Comparison of ENCODE assay signal across 14 cellular contexts in the genomic region with DNA sequence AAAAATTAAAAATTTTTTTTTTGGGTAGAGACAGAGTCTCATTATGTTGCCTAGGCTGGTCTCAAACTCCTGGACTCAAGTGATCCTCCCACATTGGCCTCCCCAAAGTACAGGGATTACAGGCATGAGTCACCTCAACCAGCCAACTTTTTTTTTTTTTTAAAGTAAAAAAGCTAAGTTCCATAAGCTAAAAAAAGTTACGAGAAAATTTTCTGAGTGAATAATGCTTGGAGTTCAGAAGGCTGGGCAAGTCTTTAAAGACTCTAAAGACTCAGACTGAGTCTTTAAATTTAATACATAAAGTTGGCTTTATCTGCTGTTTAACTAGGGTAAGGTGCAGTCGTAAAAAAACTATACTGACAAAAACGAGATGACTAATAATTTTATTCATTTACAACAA. TPM values are rescaled to one million over a fixed set of nuclear protein-coding genes. Genes with fewer than 3 reads are reported as not detected.
DNase-seq lines count a peak whose midpoint lies in the region; ATAC-seq and TF ChIP-seq lines count a peak whose summit lies in the region.
"Had no signal": no experiment of that assay in that cellular context is flagged by ENCODE, and none has a peak within 500 bp of the region (broad histone marks: within the 10 kb centered on the region; RNA-seq: fewer than 3 reads in every experiment).

No MANE protein-coding gene starts in this region.

- H3K4me3 Mint-ChIP-seq in immature natural killer cell = peak overlapping the region in 2 of 5 donors; percentile 47 to 62

- no peaks in the 10 kb centered on the region for H3K9me3 ChIP-seq in esophagus muscularis mucosa

- intact Hi-C loops in esophagus muscularis mucosa (cut with DNase I) = loop anchor here (5.0 kb wide), 1 partner anchor 147 kb away; no protein-coding TSS in a partner anchor

- peak overlapping the region; percentile 16 to 100 (median 68) for H3K27ac ChIP-seq in esophagus muscularis mucosa (replicated peaks in 1 of 4)

- peaks cover 70 to 75% of the 10 kb centered on the region in 2 donors for H3K4me1 Mint-ChIP-seq in immature natural killer cell

- peaks cover 4 to 14% (median 5%) of the 10 kb centered on the region in 3 donors for H3K36me3 Mint-ChIP-seq in immature natural killer cell

- TF ChIP-seq EP300 in esophagus muscularis mucosa (IDR thresholded peaks at IDR 0.05) = no peak

- H3K4me3 ChIP-seq in esophagus muscularis mucosa = no peak overlapping the region

- H3K36me3 ChIP-seq in esophagus muscularis mucosa = peaks cover 12 to 48% (median 29%) of the 10 kb centered on the region in 4 donors

- WGBS in esophagus muscularis mucosa = 30% methylated on average over 3 of the region's 3 CpGs

- H3K27me3 ChIP-seq in esophagus muscularis mucosa = no peaks in the 10 kb centered on the region

- H3K9me3 Mint-ChIP-seq in immature natural killer cell = no peaks in the 10 kb centered on the region
- H3K9me3 Mint-ChIP-seq: T-helper 2 cell treated with Interferon-gamma antibody and Interleukin-4, amounts not matched to agents 5 μg/mL and 100 μg/mL, for 36 hours had no signal

- peaks cover 67 to 89% (median 88%) of the 10 kb centered on the region in 4 donors for H3K4me1 ChIP-seq in esophagus muscularis mucosa

- peak overlapping the region in 2 of 6 donors; percentile 45 to 99 for H3K27ac Mint-ChIP-seq in immature natural killer cell
- H3K27ac Mint-ChIP-seq: T-helper 2 cell treated with Interferon-gamma antibody and Interleukin-4, amounts not matched to agents 5 μg/mL and 100 μg/mL, for 36 hours had no signal

- peaks cover 0 to 15% (median 12%) of the 10 kb centered on the region in 3 donors for H3K27me3 Mint-ChIP-seq in immature natural killer cell (ENCODE audit: low read depth in 3 of 3)

- no peak for ATAC-seq in HG02884 (IDR thresholded peaks at IDR 0.05; ENCODE audit: unreplicated experiment)
- ATAC-seq in GM18907 (IDR thresholded peaks at IDR 0.05; ENCODE audit: unreplicated experiment) = no peak

- no peak for TF ChIP-seq POLR2A in esophagus muscularis mucosa (IDR thresholded peaks at IDR 0.05; ENCODE audit: low read depth)

- peak; percentile 35 for DNase-seq in stimulated activated CD4-positive, alpha-beta T cell treated with anti-CD3 and anti-CD28 coated beads, Interleukin-4, amount 100 ng/mL, for 24 hours
- no peak for DNase-seq in stimulated activated CD4-positive, alpha-beta T cell treated with anti-CD3 and anti-CD28 coated beads, Interleukin-1b, Interleukin-23, amount 100 ng/mL, for 48 hours
- DNase-seq in RKO (ENCODE audit: low spot score) (peak; percentile 33), esophagus muscularis mucosa (ENCODE audit: extremely low spot score) (no peak), immature natural killer cell (no peak), epidermal melanocyte (ENCODE audit: insufficient read length, low spot score) (no peak)
- DNase-seq: activated gamma-delta T cell treated with Interleukin-2 at 50 U/mL for 16 hours; COR-L47; NCI-H187; NK-92 treated with Interleukin-12 subunit alpha and Interleukin-12 subunit beta, amount 100 ng/mL, for 24 hours; stimulated activated CD4-positive, alpha-beta T cell treated with anti-CD3 and anti-CD28 coated beads, Interleukin-12 subunit alpha, Interleukin-12 subunit beta, amount 100 ng/mL, for 4 hours had no signal

- no peak for TF ChIP-seq CTCF in esophagus muscularis mucosa (IDR thresholded peaks at IDR 0.05)

RNA-seq across cellular contexts. Expression of gene DDX6, which starts 5.6 kb away (rescaled TPM):
- total RNA-seq in esophagus muscularis mucosa = 100 to 1,000 TPM in 3 of 4 donors, 10 to 100 TPM in 1; 92.9 to 113 (median 105) TPM
- 100 to 1,000 TPM in 1 of 3 donors, 10 to 100 TPM in 2; 61.4 to 124 (median 90.2) TPM for polyA plus RNA-seq in immature natural killer cell

Comparison
In these comparisons a context has a peak if more than half of its experiments do, and no peak if none do; other contexts are left out.
1. DNase-seq: peak in stimulated activated CD4-positive, alpha-beta T cell treated with anti-CD3 and anti-CD28 coated beads, Interleukin-4, amount 100 ng/mL, for 24 hours (single experiment) and RKO (single experiment); none in stimulated activated CD4-positive, alpha-beta T cell treated with anti-CD3 and anti-CD28 coated beads, Interleukin-1b, Interleukin-23, amount 100 ng/mL, for 48 hours (single experiment), esophagus muscularis mucosa (single experiment), immature natural killer cell (0 of 3) and epidermal melanocyte (single experiment).